10 cellular contexts compared by ENCODE assay signal in the genomic region with DNA sequence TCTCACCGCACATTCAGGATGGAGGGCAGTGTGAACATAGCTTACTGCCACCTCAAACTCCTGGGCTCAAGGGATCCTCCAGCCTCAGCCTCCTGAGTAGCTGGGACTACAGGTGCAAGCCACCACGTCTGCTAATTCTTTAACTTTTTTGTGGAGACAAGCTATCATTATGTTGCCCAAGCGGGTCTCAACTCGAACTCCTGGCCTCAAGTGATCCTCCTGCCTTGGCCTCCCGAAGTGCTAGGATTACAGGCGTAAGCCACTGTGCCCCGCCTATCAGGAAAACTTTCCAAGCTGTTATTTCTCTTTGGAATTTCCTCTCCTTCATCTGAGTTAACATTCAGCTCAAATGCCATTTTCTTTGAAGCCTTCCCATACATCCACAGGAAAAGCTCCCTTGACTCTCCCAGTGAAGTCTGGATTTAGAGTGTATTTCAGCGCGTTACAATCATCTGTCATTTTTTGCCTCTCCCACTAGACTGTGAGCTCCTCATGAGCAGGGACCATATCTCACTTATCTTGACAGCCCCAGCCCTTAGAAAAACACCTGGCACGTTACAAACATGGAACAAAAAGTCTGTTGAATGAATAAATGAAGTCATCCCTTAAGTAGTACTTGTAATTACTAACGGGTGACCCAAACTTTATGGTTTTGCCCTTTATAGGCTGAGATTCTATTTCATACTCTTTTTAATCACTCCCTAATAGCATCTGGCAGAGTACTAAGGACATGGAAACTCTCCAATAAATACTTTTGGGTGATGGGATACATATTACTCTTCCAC. TPM values are rescaled to one million over a fixed set of nuclear protein-coding genes. Genes with fewer than 3 reads are reported as not detected.
A peak's percentile ranks its signal among the peaks of the same experiment; 100 is the strongest.
DNase-seq lines count a peak whose midpoint lies in the region; TF ChIP-seq lines count a peak whose summit lies in the region.
"Had no signal": no experiment of that assay in that cellular context is flagged by ENCODE, and none has a peak within 500 bp of the region (broad histone marks: within the 10 kb centered on the region; RNA-seq: fewer than 3 reads in every experiment).

No MANE protein-coding gene starts in this region.

- 63 to 69% methylated on average over 11 of the region's 11 CpGs for WGBS in GM23248 (ENCODE audit: low coverage in 1 of 2, low lambda C conversion rate in 2 of 2, missing lambda C conversion rate in 2 of 2), 2 experiments

- H3K79me2 ChIP-seq in GM23248 (ENCODE audit: insufficient read depth) = peaks cover 72% of the 10 kb centered on the region

- TF ChIP-seq POLR2A in Peyer's patch (IDR thresholded peaks at IDR 0.05) = no peak

- H3K36me3 ChIP-seq in GM23248 (ENCODE audit: low read depth) (no peaks in the 10 kb centered on the region), skeletal muscle satellite cell (ENCODE audit: insufficient read depth, low read length) (no peaks in the 10 kb centered on the region), brain microvascular endothelial cell (replicated peaks) (no peaks in the 10 kb centered on the region), Peyer's patch (no peaks in the 10 kb centered on the region)

- H3K27ac ChIP-seq in GM23248 (peak overlapping the region; percentile 66; the same call in 1 of the 2 replicates), RWPE1 (peak overlapping the region; percentile 31; the same call in 1 of the 2 replicates), brain microvascular endothelial cell (no peak overlapping the region), Peyer's patch (peak overlapping the region in 1 of 4 donors; percentile 16)

- no peaks in the 10 kb centered on the region for H3K9me2 ChIP-seq in GM23248 (ENCODE audit: insufficient read depth)

- H4K20me1 ChIP-seq in GM23248 (ENCODE audit: insufficient read depth) = no peaks in the 10 kb centered on the region

- H3F3A ChIP-seq in GM23248 (ENCODE audit: insufficient read depth) = peaks cover 17% of the 10 kb centered on the region

- CTCF ChIA-PET in RWPE1 (lab: Yijun Ruan, JAX) = interaction anchor here (1.1 kb wide), 1 partner anchor 170 kb away, joined by 6 read pairs; no protein-coding TSS in a partner anchor

- H3K4me3 ChIP-seq in GM23248 (peak overlapping the region; percentile 78), foreskin fibroblast (ENCODE audit: low read depth in 1 of 2, low read length in 2 of 2) (peak overlapping the region; percentile 84 to 97), skeletal muscle satellite cell (ENCODE audit: low read length) (peak overlapping the region; percentile 48), brain microvascular endothelial cell (ENCODE audit: low read depth, low read length) (no peak overlapping the region), Peyer's patch (no peak overlapping the region)

- H2AFZ ChIP-seq in GM23248 = no peak overlapping the region

- DNase-seq in GM23248 = peak; percentile 27
- DNase-seq in RWPE1 (ENCODE audit: low spot score) = no peak
- no peak for DNase-seq in foreskin fibroblast
- DNase-seq in brain microvascular endothelial cell = no peak
- DNase-seq in NCI-H510A (lab: John Stamatoyannopoulos, UW) = no peak
- DNase-seq in Peyer's patch = no peak
- DNase-seq: activated CD8-positive, alpha-beta memory T cell treated with anti-CD3 and anti-CD28 coated beads, Interleukin-2, amount 10 ng/mL, durations not matched to agents 7 days and 5 days; NCI-H1092; stimulated activated naive CD8-positive, alpha-beta T cell treated with anti-CD3 and anti-CD28 coated beads, Interleukin-15, amount 100 ng/mL, for 72 hours had no signal

- peak overlapping the region; percentile 81 for H3K9ac ChIP-seq in GM23248
- peak overlapping the region; percentile 89 for H3K9ac ChIP-seq in skeletal muscle satellite cell (ENCODE audit: low read depth, low read length)

- H3K27me3 ChIP-seq in GM23248 (replicated peaks; ENCODE audit: insufficient read depth) (no peaks in the 10 kb centered on the region), skeletal muscle satellite cell (ENCODE audit: control insufficient read depth, insufficient read depth, low read length) (no peaks in the 10 kb centered on the region), brain microvascular endothelial cell (replicated peaks) (no peaks in the 10 kb centered on the region), Peyer's patch (no peaks in the 10 kb centered on the region)

- H3K4me2 ChIP-seq in GM23248 (ENCODE audit: unreplicated experiment) (peak overlapping the region; percentile 92), skeletal muscle satellite cell (ENCODE audit: low read length) (peak overlapping the region; percentile 94)

- H3K4me1 ChIP-seq in GM23248 (ENCODE audit: insufficient read depth) (peaks cover 19% of the 10 kb centered on the region), skeletal muscle satellite cell (ENCODE audit: control insufficient read depth, insufficient read depth, low read length) (peaks cover 29% of the 10 kb centered on the region), Peyer's patch (peaks cover 0 to 34% (median 6%) of the 10 kb centered on the region in 4 donors)

- H3K9me3 ChIP-seq in GM23248 (ENCODE audit: low read depth) = no peaks in the 10 kb centered on the region
- H3K9me3 ChIP-seq in skeletal muscle satellite cell (replicated peaks; ENCODE audit: low read length) = no peaks in the 10 kb centered on the region
- no peaks in the 10 kb centered on the region for H3K9me3 ChIP-seq in Peyer's patch

- in situ Hi-C loops in GM23248 (cut with MboI) (loop anchor here (25.0 kb wide), 1 partner anchor 197 kb away; no protein-coding TSS in a partner anchor), brain microvascular endothelial cell (cut with HindIII; ENCODE audit: low pct_ligation_motif_present, low sequenced_read_pairs) (loop anchor here (25.0 kb wide), 1 partner anchor 97 kb away; no protein-coding TSS in a partner anchor)

- POLR2A ChIA-PET in RWPE1 (lab: Yijun Ruan, JAX; ENCODE audit: low non-redundant PET) = no interaction called here

- TF ChIP-seq CTCF in RWPE1 (conservative IDR thresholded peaks at IDR 0.05; ENCODE audit: low read depth) (no peak), foreskin fibroblast (IDR thresholded peaks at IDR 0.05; ENCODE audit: low read depth, low read length) (no peak), brain microvascular endothelial cell (IDR thresholded peaks at IDR 0.05; ENCODE audit: low read depth, low read length, missing control alignments) (no peak), Peyer's patch (IDR thresholded peaks at IDR 0.05) (no peak)

RNA-seq across cellular contexts. Expression of a gene that starts 2.2 kb away (rescaled TPM):
- 49.2 and 59.2 TPM in 2 replicates for total RNA-seq in GM23248 (2014; rRNA removed; shearing (Covaris generic))
- 24.0 and 24.2 TPM in 2 replicates for polyA plus RNA-seq in GM23248 (2016; fragmentation: Nextera tagmentation; extraction: Ambion mirVana)
- 28.0 and 28.1 TPM in 2 replicates for total RNA-seq in skeletal muscle satellite cell (2012; rRNA removed)
- 10 to 100 TPM; 36.3 to 98.2 (median 78.1) TPM for total RNA-seq in Peyer's patch

RNA-seq across cellular contexts. Expression of a gene that starts 45.0 kb away (rescaled TPM):
- 0.65 TPM in 1 of 2 replicates, not detected in the other for total RNA-seq in GM23248 (2014; rRNA removed; shearing (Covaris generic))
- 0.11 and 0.32 TPM in 2 replicates for polyA plus RNA-seq in GM23248 (2016; fragmentation: Nextera tagmentation; extraction: Ambion mirVana)
- total RNA-seq in skeletal muscle satellite cell (2012; rRNA removed) = 1.5 TPM in 1 of 2 replicates, not detected in the other
- total RNA-seq in Peyer's patch = not detected
- total RNA-seq: activated CD8-positive, alpha-beta memory T cell treated with anti-CD3 and anti-CD28 coated beads, Interleukin-2, amount 10 ng/mL, durations not matched to agents 7 days and 5 days had no signal

Comparison
In these comparisons a context has a peak if more than half of its experiments do, and no peak if none do; other contexts are left out.
1. H3K4me3 ChIP-seq: peak in GM23248 (single experiment), foreskin fibroblast (2 of 2) and skeletal muscle satellite cell (single experiment); none in brain microvascular endothelial cell (single experiment) and Peyer's patch (0 of 4).